ENCODE assay signal across 17 cellular contexts in the genomic region with DNA sequence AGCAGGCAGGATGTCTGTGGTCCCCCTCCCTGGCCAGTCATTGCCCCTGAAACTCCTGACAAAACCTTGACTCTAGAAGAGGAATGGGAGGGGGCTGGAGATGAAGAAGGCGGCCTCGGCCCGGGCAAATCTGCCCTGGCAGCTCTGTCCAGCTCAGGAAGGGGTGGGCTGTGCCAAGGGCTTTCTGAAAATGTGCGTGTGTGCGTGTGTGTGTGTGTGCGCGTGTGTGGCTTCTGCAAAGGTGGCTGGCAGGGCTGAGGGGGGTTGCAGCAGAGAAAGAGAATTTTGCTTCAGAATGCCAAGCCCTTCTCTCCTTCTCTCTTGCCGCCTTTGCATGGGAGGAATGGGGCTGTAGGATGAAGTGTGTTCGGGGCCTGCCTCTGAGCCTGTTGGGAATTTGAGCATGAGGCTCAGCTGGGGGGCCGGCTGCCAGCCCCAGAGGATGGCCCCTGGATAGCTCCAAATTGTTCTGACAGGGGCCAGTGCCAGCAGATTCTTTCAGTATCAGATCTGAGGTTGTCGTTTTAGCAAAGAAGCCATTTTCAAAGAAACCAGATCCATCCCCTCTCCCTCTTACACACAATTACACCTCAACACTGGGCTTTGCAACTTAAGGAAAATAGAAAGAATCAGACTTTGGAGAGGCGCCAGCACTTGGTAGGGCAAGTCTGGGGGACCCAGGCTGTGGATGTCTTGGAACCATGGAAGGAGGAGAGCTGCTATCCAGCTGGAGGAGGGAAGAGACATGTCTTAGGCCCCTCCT. TPM values are rescaled to one million over a fixed set of nuclear protein-coding genes. Genes with fewer than 3 reads are reported as not detected.
DNase-seq lines count a peak whose midpoint lies in the region; ATAC-seq and TF ChIP-seq lines count a peak whose summit lies in the region.
"Had no signal": no experiment of that assay in that cellular context is flagged by ENCODE, and none has a peak within 500 bp of the region (broad histone marks: within the 10 kb centered on the region; RNA-seq: fewer than 3 reads in every experiment).

No MANE protein-coding gene starts in this region.

- no peak for TF ChIP-seq POLR2A in gastrocnemius medialis (IDR thresholded peaks at IDR 0.05)

- POLR2A ChIA-PET in MCF 10A (lab: Yijun Ruan, JAX), result interaction anchor here (1.2 to 1.9 kb wide), 2 partner anchors 181 to 192 kb away, joined by 4 to 6 read pairs; no protein-coding TSS in a partner anchor

- H3K27me3 Mint-ChIP-seq in MCF 10A (ENCODE audit: insufficient read depth, unreplicated experiment), result no peaks in the 10 kb centered on the region
- peaks cover 44% of the 10 kb centered on the region for H3K27me3 Mint-ChIP-seq in activated T-cell treated with anti-CD3 and anti-CD28 coated beads, Interleukin-2, amount 50 U/mL, for 72 hours (ENCODE audit: low read depth)

- CTCF ChIA-PET in MCF 10A (lab: Yijun Ruan, JAX), result interaction anchor here (0.6 to 3.8 kb wide), 7 partner anchors 145 to 406 kb away, joined by 3 to 15 read pairs (median 3); no protein-coding TSS in a partner anchor

- in situ Hi-C loops in gastrocnemius medialis (cut with MboI; ENCODE audit: low sequenced_read_pairs in 4 of 4), result no loop called here

- H3K4me1 ChIP-seq in gastrocnemius medialis, result peaks cover 19 to 24% of the 10 kb centered on the region in 2 donors

- H3K9me3 Mint-ChIP-seq in MCF 10A (ENCODE audit: unreplicated experiment), result no peaks in the 10 kb centered on the region
- H3K9me3 Mint-ChIP-seq in activated T-cell treated with anti-CD3 and anti-CD28 coated beads, Interleukin-2, amount 50 U/mL, for 72 hours, result no peaks in the 10 kb centered on the region
- H3K9me3 Mint-ChIP-seq: activated CD4-positive, alpha-beta T cell treated with anti-CD3 and anti-CD28 coated beads, Interleukin-2, amount 10 ng/mL, durations not matched to agents 7 days and 5 days had no signal

- peaks cover 26% of the 10 kb centered on the region for H3K4me1 Mint-ChIP-seq in MCF 10A (ENCODE audit: insufficient read depth, unreplicated experiment)
- H3K4me1 Mint-ChIP-seq in activated T-cell treated with anti-CD3 and anti-CD28 coated beads, Interleukin-2, amount 50 U/mL, for 72 hours (ENCODE audit: low read depth), result no peaks in the 10 kb centered on the region

- no peak for DNase-seq in AG09309 (ENCODE audit: low read depth)
- DNase-seq in MCF 10A (ENCODE audit: unreplicated experiment), result no peak
- DNase-seq in gastrocnemius medialis, result no peak
- no peak for DNase-seq in activated T-cell treated with anti-CD3 and anti-CD28 coated beads, Interleukin-2, amount 50 U/mL, for 1 hour
- no peak for DNase-seq in NCI-H1694 treated with DMSO at 0.1 percent for 48 hours (lab: John Stamatoyannopoulos, UW)
- no peak for DNase-seq in NCI-H524 treated with DMSO at 0.1 percent for 48 hours (lab: John Stamatoyannopoulos, UW)
- DNase-seq in activated T-cell treated with anti-CD3 and anti-CD28 coated beads, Interleukin-2, amount 50 U/mL, for 72 hours, result no peak
- DNase-seq: ACHN; activated CD4-positive, alpha-beta T cell treated with anti-CD3 and anti-CD28 coated beads, Interleukin-2, amount 10 ng/mL, durations not matched to agents 7 days and 5 days; activated gamma-delta T cell treated with Interleukin-2 at 50 U/mL for 16 hours; DND-41; islet precursor cell; NCI-H2081; pancreas; T-helper 1 cell had no signal

- peaks cover 4% of the 10 kb centered on the region for H3K36me3 Mint-ChIP-seq in MCF 10A (ENCODE audit: insufficient read depth, unreplicated experiment)
- H3K36me3 Mint-ChIP-seq in activated T-cell treated with anti-CD3 and anti-CD28 coated beads, Interleukin-2, amount 50 U/mL, for 72 hours (ENCODE audit: insufficient read depth in 2 of 2), result no peaks in the 10 kb centered on the region

- H3K27me3 ChIP-seq in layer of hippocampus (ENCODE audit: control insufficient read depth, insufficient read depth, low read length) (no peaks in the 10 kb centered on the region), gastrocnemius medialis (peaks cover 7 to 13% (median 13%) of the 10 kb centered on the region in 3 donors)

- intact Hi-C loops in MCF 10A (cut with micrococcal nuclease) (loop anchor here (5.0 to 10.0 kb wide), 2 partner anchors 320 to 397 kb away; no protein-coding TSS in a partner anchor), gastrocnemius medialis (cut with DNase I; ENCODE audit: low total_unique reads) (loop anchor here (5.0 kb wide), 3 partner anchors 47 to 192 kb away; no protein-coding TSS in a partner anchor)

- no peak for ATAC-seq in gastrocnemius medialis
- ATAC-seq in activated T-cell treated with anti-CD3 and anti-CD28 coated beads, Interleukin-2, amount 50 U/mL, for 72 hours (replicated peaks in 1 of 2), result no peak
- ATAC-seq: pancreas had no signal

- no peaks in the 10 kb centered on the region for H3K9me3 ChIP-seq in gastrocnemius medialis
- H3K9me3 ChIP-seq: pancreas had no signal

- no TSS peak for BruUV-seq in MCF 10A (replicated peaks; lab: Mats Ljungman, UMichigan)

- peak overlapping the region; percentile 80 for H3K4me3 Mint-ChIP-seq in MCF 10A (ENCODE audit: unreplicated experiment)
- H3K4me3 Mint-ChIP-seq in activated T-cell treated with anti-CD3 and anti-CD28 coated beads, Interleukin-2, amount 50 U/mL, for 72 hours, result no peak overlapping the region
- H3K4me3 Mint-ChIP-seq: activated CD4-positive, alpha-beta T cell treated with anti-CD3 and anti-CD28 coated beads, Interleukin-2, amount 10 ng/mL, durations not matched to agents 7 days and 5 days had no signal

- H3K27ac ChIP-seq in layer of hippocampus (ENCODE audit: low read depth, low read length) (peak overlapping the region; percentile 38), gastrocnemius medialis (peak overlapping the region; percentile 79 to 87 (median 83))
- H3K27ac ChIP-seq: KMS-11, pancreas had no signal

- H3K36me3 ChIP-seq in gastrocnemius medialis, result no peaks in the 10 kb centered on the region
- H3K36me3 ChIP-seq: pancreas had no signal

- H3K4me3 ChIP-seq in AG09309 (ENCODE audit: control insufficient read depth, low read depth, low read length), result peak overlapping the region; percentile 92
- peak overlapping the region; percentile 64 to 71 (median 67) for H3K4me3 ChIP-seq in gastrocnemius medialis

- peak overlapping the region; percentile 70 for H3K27ac Mint-ChIP-seq in MCF 10A (ENCODE audit: low read depth, unreplicated experiment)
- H3K27ac Mint-ChIP-seq in activated T-cell treated with anti-CD3 and anti-CD28 coated beads, Interleukin-2, amount 50 U/mL, for 72 hours, result no peak overlapping the region
- H3K27ac Mint-ChIP-seq: activated CD4-positive, alpha-beta T cell treated with anti-CD3 and anti-CD28 coated beads, Interleukin-2, amount 10 ng/mL, durations not matched to agents 7 days and 5 days had no signal

- no peak for TF ChIP-seq CTCF in AG09309 (IDR thresholded peaks at IDR 0.05; ENCODE audit: control insufficient read depth, insufficient read depth, low read depth, low read length, missing control alignments)
- TF ChIP-seq CTCF in MCF 10A (IDR thresholded peaks at IDR 0.05; ENCODE audit: unreplicated experiment), result no peak
- no peak for TF ChIP-seq CTCF in gastrocnemius medialis (IDR thresholded peaks at IDR 0.05 in 4 of 5, conservative IDR thresholded peaks at IDR 0.05 in 1 of 5)

RNA-seq across cellular contexts. Expression of a gene that starts 3.5 kb away (rescaled TPM):
- total RNA-seq in MCF 10A (2022), result 44.9 and 50.6 TPM in 2 replicates
- total RNA-seq in gastrocnemius medialis, result 100 to 1,000 TPM; 102 to 247 (median 144) TPM
- under 1 TPM in 1 of 2 donors, not detected in 1; 0.07 TPM for total RNA-seq in activated T-cell treated with anti-CD3 and anti-CD28 coated beads, Interleukin-2, amount 50 U/mL, for 72 hours
- total RNA-seq: activated CD4-positive, alpha-beta T cell treated with anti-CD3 and anti-CD28 coated beads, Interleukin-2, amount 10 ng/mL, durations not matched to agents 7 days and 5 days had no signal

Comparison
In these comparisons a context has a peak if more than half of its experiments do, and no peak if none do; other contexts are left out.
1. RNA of a gene that starts 3.5 kb away (total RNA-seq): 102 to 247 TPM in gastrocnemius medialis and 44.9 to 50.6 TPM in MCF 10A; 0.07 TPM in activated T-cell treated with anti-CD3 and anti-CD28 coated beads, Interleukin-2, amount 50 U/mL, for 72 hours; every median in the first group is over 10 times any median in the second.